Comparison of ENCODE assay signal across 20 cellular contexts in genomic region chr14:34701808-34702207, GRCh38.
"Had no signal": no experiment of that assay in that cellular context is flagged by ENCODE, and none has a peak within 500 bp of the region (broad histone marks: within the 10 kb centered on the region; RNA-seq: fewer than 3 reads in every experiment).

No MANE protein-coding gene starts in this region.

- H3K4me3 ChIP-seq: heart right ventricle, mucosa of descending colon, suprapubic skin, thyroid gland, upper lobe of left lung, uterus had no signal

- H3K9me3 Mint-ChIP-seq: naive thymus-derived CD8-positive, alpha-beta T cell; stimulated activated effector memory CD8-positive, alpha-beta T cell treated with anti-CD3 and anti-CD28 coated beads, Interleukin-12 subunit alpha, Interleukin-12 subunit beta, amount 100 ng/mL, for 72 hours had no signal

- H3K36me3 ChIP-seq: heart right ventricle, neutrophil, suprapubic skin, thyroid gland, upper lobe of left lung, uterus had no signal

- H3K4me1 ChIP-seq: heart right ventricle, thyroid gland, upper lobe of left lung, uterus had no signal

- H3K27ac ChIP-seq: heart right ventricle, neutrophil, suprapubic skin, thyroid gland, upper lobe of left lung, uterus had no signal

- ATAC-seq: heart right ventricle; left lobe of liver; mucosa of descending colon; naive thymus-derived CD8-positive, alpha-beta T cell; right cardiac atrium; stimulated activated effector memory CD8-positive, alpha-beta T cell treated with anti-CD3 and anti-CD28 coated beads, Interleukin-12 subunit alpha, Interleukin-12 subunit beta, amount 100 ng/mL, for 72 hours; stimulated activated naive CD8-positive, alpha-beta T cell treated with anti-CD3 and anti-CD28 coated beads, Interleukin-15, Interleukin-2, amounts not matched to agents 100 U/mL and 50 U/mL, for 24 hours had no signal

- H3K4me3 Mint-ChIP-seq: naive thymus-derived CD8-positive, alpha-beta T cell; stimulated activated effector memory CD8-positive, alpha-beta T cell treated with anti-CD3 and anti-CD28 coated beads, Interleukin-12 subunit alpha, Interleukin-12 subunit beta, amount 100 ng/mL, for 72 hours had no signal

- FAIRE-seq: endometrium, islet of Langerhans had no signal

- H3K36me3 Mint-ChIP-seq: naive thymus-derived CD8-positive, alpha-beta T cell; stimulated activated effector memory CD8-positive, alpha-beta T cell treated with anti-CD3 and anti-CD28 coated beads, Interleukin-12 subunit alpha, Interleukin-12 subunit beta, amount 100 ng/mL, for 72 hours had no signal

- H3K27me3 Mint-ChIP-seq: naive thymus-derived CD8-positive, alpha-beta T cell had no signal

- H3K9me3 ChIP-seq: heart right ventricle, mucosa of descending colon, neutrophil, suprapubic skin, thyroid gland, upper lobe of left lung, uterus had no signal

- H3K4me1 Mint-ChIP-seq: naive thymus-derived CD8-positive, alpha-beta T cell; stimulated activated effector memory CD8-positive, alpha-beta T cell treated with anti-CD3 and anti-CD28 coated beads, Interleukin-12 subunit alpha, Interleukin-12 subunit beta, amount 100 ng/mL, for 72 hours had no signal

- H3K27me3 ChIP-seq: heart right ventricle, neutrophil, suprapubic skin, thyroid gland, upper lobe of left lung, uterus had no signal

- H3K27ac Mint-ChIP-seq: naive thymus-derived CD8-positive, alpha-beta T cell; stimulated activated effector memory CD8-positive, alpha-beta T cell treated with anti-CD3 and anti-CD28 coated beads, Interleukin-12 subunit alpha, Interleukin-12 subunit beta, amount 100 ng/mL, for 72 hours had no signal

- DNase-seq: effector memory CD4-positive, alpha-beta T cell; foreskin melanocyte; heart right ventricle; hypothalamus; kidney glomerular epithelial cell; mucosa of descending colon; naive thymus-derived CD8-positive, alpha-beta T cell; right cardiac atrium; stimulated activated CD4-positive, alpha-beta T cell treated with anti-CD3 and anti-CD28 coated beads, Interleukin-4, amount 100 ng/mL, for 1 hour; stimulated activated CD8-positive, alpha-beta memory T cell treated with anti-CD3 and anti-CD28 coated beads, Interleukin-4, amount 100 ng/mL, for 48 hours; stimulated activated naive CD8-positive, alpha-beta T cell treated with anti-CD3 and anti-CD28 coated beads, Interleukin-15, Interleukin-2, amounts not matched to agents 100 U/mL and 50 U/mL, for 24 hours; thyroid gland; upper lobe of left lung; uterus had no signal
